In the genomic region with DNA sequence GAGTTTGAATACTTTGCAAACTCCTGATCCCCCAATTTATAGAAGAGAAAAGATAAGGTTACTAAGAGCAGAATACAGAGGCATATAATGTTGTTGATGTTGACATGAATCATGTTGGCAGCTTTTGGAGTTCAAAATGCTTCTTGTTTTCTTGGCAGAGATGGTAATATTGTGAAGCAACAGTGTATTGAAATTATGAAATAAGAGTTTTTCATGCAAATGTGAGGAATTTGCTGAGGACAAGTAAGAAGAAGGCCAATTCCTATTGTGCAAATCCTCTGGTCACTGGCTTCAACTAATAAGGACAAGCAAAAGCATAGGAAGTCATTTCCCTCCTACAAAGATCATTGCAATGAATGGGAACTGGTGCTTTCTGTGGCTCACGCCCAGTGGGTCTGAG, we compare ENCODE assay signal across 2 cellular contexts.
A peak's percentile ranks its signal among the peaks of the same experiment; 100 is the strongest.
TF ChIP-seq lines count a peak whose summit lies in the region.

No MANE protein-coding gene starts in this region.

TF ChIP-seq in liver, 16 proteins besides CTCF, POLR2A, EP300 and RAD21:
- TF ChIP-seq, protein P1, sequence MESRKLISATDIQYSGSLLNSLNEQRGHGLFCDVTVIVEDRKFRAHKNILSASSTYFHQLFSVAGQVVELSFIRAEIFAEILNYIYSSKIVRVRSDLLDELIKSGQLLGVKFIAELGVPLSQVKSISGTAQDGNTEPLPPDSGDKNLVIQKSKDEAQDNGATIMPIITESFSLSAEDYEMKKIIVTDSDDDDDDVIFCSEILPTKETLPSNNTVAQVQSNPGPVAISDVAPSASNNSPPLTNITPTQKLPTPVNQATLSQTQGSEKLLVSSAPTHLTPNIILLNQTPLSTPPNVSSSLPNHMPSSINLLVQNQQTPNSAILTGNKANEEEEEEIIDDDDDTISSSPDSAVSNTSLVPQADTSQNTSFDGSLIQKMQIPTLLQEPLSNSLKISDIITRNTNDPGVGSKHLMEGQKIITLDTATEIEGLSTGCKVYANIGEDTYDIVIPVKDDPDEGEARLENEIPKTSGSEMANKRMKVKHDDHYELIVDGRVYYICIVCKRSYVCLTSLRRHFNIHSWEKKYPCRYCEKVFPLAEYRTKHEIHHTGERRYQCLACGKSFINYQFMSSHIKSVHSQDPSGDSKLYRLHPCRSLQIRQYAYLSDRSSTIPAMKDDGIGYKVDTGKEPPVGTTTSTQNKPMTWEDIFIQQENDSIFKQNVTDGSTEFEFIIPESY (IDR thresholded peaks at IDR 0.05) = peak; percentile 17
- TF ChIP-seq RXRA (IDR thresholded peaks at IDR 0.05) (peak; percentile 26 to 47), FOXA2 (IDR thresholded peaks at IDR 0.05) (no peak), HNF4A (conservative IDR thresholded peaks at IDR 0.05) (peak; percentile 19 to 35)
- TF ChIP-seq, protein P2, sequence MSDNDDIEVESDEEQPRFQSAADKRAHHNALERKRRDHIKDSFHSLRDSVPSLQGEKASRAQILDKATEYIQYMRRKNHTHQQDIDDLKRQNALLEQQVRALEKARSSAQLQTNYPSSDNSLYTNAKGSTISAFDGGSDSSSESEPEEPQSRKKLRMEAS (IDR thresholded peaks at IDR 0.05) = no peak

TF ChIP-seq in HepG2, 621 proteins besides CTCF, POLR2A, EP300 and RAD21:
- TF ChIP-seq ZNF446 (CRISPR knock-in tag; IDR thresholded peaks at IDR 0.05) (no peak), CEBPB (IDR thresholded peaks at IDR 0.05; ENCODE audit: borderline replicate concordance, low read depth, low read length) (no peak), FOXC1 (CRISPR knock-in tag; IDR thresholded peaks at IDR 0.05; ENCODE audit: borderline replicate concordance) (no peak), MTA1 (CRISPR knock-in tag; IDR thresholded peaks at IDR 0.05; ENCODE audit: borderline replicate concordance) (no peak)
- TF ChIP-seq, protein P3, sequence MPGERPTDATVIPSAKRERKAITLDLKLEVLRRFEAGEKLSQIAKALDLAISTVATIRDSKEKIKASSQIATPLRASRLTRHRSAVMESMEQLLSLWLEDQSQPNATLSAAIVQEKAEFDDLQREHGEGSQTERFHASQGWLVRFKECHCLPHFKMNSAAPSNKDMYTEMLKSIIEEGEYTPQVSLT (CRISPR knock-in tag; IDR thresholded peaks at IDR 0.05; ENCODE audit: borderline replicate concordance, low read depth) = no peak
